Comparison of ENCODE assay signal across 21 cellular contexts in the genomic region with DNA sequence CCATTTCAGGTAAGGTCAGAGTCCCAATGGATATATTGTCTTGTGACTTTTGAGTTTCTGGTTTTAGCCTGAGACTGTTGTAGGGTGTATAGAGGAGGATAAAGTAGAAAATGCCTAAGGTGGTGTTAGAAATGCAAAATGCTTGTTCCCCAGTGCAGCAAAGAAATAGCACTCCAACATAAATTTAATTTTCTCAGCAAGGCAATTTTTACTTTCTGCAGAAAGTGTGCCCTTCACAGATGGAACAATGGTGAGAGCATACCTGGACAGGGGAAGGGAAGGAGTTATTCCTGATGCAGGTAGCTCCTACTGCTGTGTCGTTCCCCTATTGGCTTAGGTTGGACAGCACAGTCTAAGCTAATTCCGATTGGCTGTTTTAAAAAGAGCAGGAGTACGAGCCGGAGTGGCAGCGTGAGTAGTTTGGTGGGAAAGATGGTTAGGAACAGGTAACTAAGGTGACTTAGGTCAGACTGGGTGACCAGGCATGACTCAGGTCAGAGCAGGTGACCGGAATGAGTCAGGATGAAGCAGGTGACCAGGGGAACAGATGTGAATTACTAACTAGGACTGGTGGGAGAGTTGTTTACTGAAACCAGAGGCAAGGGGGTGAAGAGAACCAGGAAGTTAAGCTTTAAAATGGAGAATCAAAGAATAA. TPM values are rescaled to one million over a fixed set of nuclear protein-coding genes. Genes with fewer than 3 reads are reported as not detected.
A peak's percentile ranks its signal among the peaks of the same experiment; 100 is the strongest.
DNase-seq lines count a peak whose midpoint lies in the region; ATAC-seq, FAIRE-seq and TF ChIP-seq lines count a peak whose summit lies in the region.
"Had no signal": no experiment of that assay in that cellular context is flagged by ENCODE, and none has a peak within 500 bp of the region (broad histone marks: within the 10 kb centered on the region; RNA-seq: fewer than 3 reads in every experiment).

No MANE protein-coding gene starts in this region.

- BruUV-seq in mammary epithelial cell (replicated peaks; lab: Mats Ljungman, UMichigan), result no TSS peak

- TF ChIP-seq CTCF in mammary epithelial cell (conservative IDR thresholded peaks at IDR 0.05 in 1 of 2, IDR thresholded peaks at IDR 0.05 in 1 of 2; ENCODE audit: extremely low read depth in 1 of 2, insufficient read depth in 1 of 2, low read depth in 1 of 2, low read length in 2 of 2) (no peak), breast epithelium (IDR thresholded peaks at IDR 0.05) (no peak), foreskin keratinocyte (conservative IDR thresholded peaks at IDR 0.05) (no peak), esophagus squamous epithelium (IDR thresholded peaks at IDR 0.05) (no peak)

- H3K9me3 ChIP-seq in mammary epithelial cell (replicated peaks; ENCODE audit: insufficient read depth, low read length) (peaks cover 13% of the 10 kb centered on the region), breast epithelium (peaks cover 0 to 14% of the 10 kb centered on the region in 2 donors), esophagus squamous epithelium (peaks cover 0 to 19% (median 18%) of the 10 kb centered on the region in 3 donors)

- H3K36me3 Mint-ChIP-seq in stimulated activated naive B cell treated with anti-CD40 and anti-IgM and Interleukin-4, amounts not matched to agents 10 μg/mL and 1 μg/mL and 100 μg/mL, for 72 hours, result peaks cover 25 to 34% of the 10 kb centered on the region in 2 donors

- H3K79me2 ChIP-seq in mammary epithelial cell (ENCODE audit: insufficient read depth, low read length), result no peaks in the 10 kb centered on the region

- TF ChIP-seq POLR2A in breast epithelium (IDR thresholded peaks at IDR 0.05) (no peak), esophagus squamous epithelium (IDR thresholded peaks at IDR 0.05) (no peak)

- H2AFZ ChIP-seq in mammary epithelial cell (ENCODE audit: low read depth, low read length), result no peak overlapping the region

- H3K27ac Mint-ChIP-seq in stimulated activated naive B cell treated with anti-CD40 and anti-IgM and Interleukin-4, amounts not matched to agents 10 μg/mL and 1 μg/mL and 100 μg/mL, for 72 hours, result peak overlapping the region; percentile 47
- H3K27ac Mint-ChIP-seq: HFFc6 had no signal

- H3K4me3 Mint-ChIP-seq in stimulated activated naive B cell treated with anti-CD40 and anti-IgM and Interleukin-4, amounts not matched to agents 10 μg/mL and 1 μg/mL and 100 μg/mL, for 72 hours, result no peak overlapping the region
- H3K4me3 Mint-ChIP-seq: HFFc6 had no signal

- in situ Hi-C loops in mammary epithelial cell (cut with MboI; ENCODE audit: low sequenced_read_pairs in 2 of 2), result no loop called here

- peaks cover 18% of the 10 kb centered on the region in 2 donors for H3K9me3 Mint-ChIP-seq in stimulated activated naive B cell treated with anti-CD40 and anti-IgM and Interleukin-4, amounts not matched to agents 10 μg/mL and 1 μg/mL and 100 μg/mL, for 72 hours

- CTCF ChIA-PET in mammary epithelial cell (lab: Charles Lee; ENCODE audit: low non-redundant PET), result no interaction called here

- no peak overlapping the region for H3K9ac ChIP-seq in mammary epithelial cell (ENCODE audit: insufficient read depth, low read length)
- H3K9ac ChIP-seq: BLaER1, KMS-11 had no signal

- H3K4me1 ChIP-seq in mammary epithelial cell (ENCODE audit: insufficient read depth, low read length) (no peaks in the 10 kb centered on the region), breast epithelium (no peaks in the 10 kb centered on the region), foreskin keratinocyte (no peaks in the 10 kb centered on the region), esophagus squamous epithelium (no peaks in the 10 kb centered on the region)
- H3K4me1 ChIP-seq: BLaER1, SJCRH30 had no signal

- no peak overlapping the region for H3K4me2 ChIP-seq in mammary epithelial cell (ENCODE audit: insufficient read depth, low read depth, low read length)
- H3K4me2 ChIP-seq: BLaER1, KMS-11 had no signal

- H3K27me3 Mint-ChIP-seq in stimulated activated naive B cell treated with anti-CD40 and anti-IgM and Interleukin-4, amounts not matched to agents 10 μg/mL and 1 μg/mL and 100 μg/mL, for 72 hours, result no peaks in the 10 kb centered on the region

- DNase-seq in mammary epithelial cell (peak; percentile 18), breast epithelium (ENCODE audit: low spot score in 2 of 2) (no peak), foreskin keratinocyte (no peak), frontal cortex (ENCODE audit: low spot score in 2 of 2) (no peak), esophagus squamous epithelium (lab: John Stamatoyannopoulos, UW) (no peak)
- no peak for DNase-seq in stimulated activated naive B cell treated with anti-CD40 and anti-IgM and Interleukin-4, amounts not matched to agents 10 μg/mL and 1 μg/mL and 100 μg/mL, for 72 hours
- DNase-seq: 8988T, DMS153, HFFc6, NCI-H1092 treated with DMSO at 0.1 percent for 48 hours, NCI-H1694, NCI-H2107, NCI-H345, NCI-H526 treated with DMSO at 0.1 percent for 48 hours, SJCRH30 had no signal

- ATAC-seq in foreskin keratinocyte, result peak; percentile 54
- ATAC-seq in stimulated activated naive B cell treated with anti-CD40 and anti-IgM and Interleukin-4, amounts not matched to agents 10 μg/mL and 1 μg/mL and 100 μg/mL, for 72 hours (replicated peaks), result no peak

- H3K27ac ChIP-seq in mammary epithelial cell (ENCODE audit: insufficient read depth, low read depth, low read length) (no peak overlapping the region), breast epithelium (no peak overlapping the region), foreskin keratinocyte (no peak overlapping the region), esophagus squamous epithelium (no peak overlapping the region)
- H3K27ac ChIP-seq: BLaER1, HL-60, KMS-11, RWPE1, SJCRH30 had no signal

- no peak overlapping the region for H3K4me3 ChIP-seq in mammary epithelial cell (replicated peaks in 1 of 3; ENCODE audit: insufficient read depth in 1 of 3, low read depth in 2 of 3, low read length in 3 of 3)
- no peak overlapping the region for H3K4me3 ChIP-seq in breast epithelium
- H3K4me3 ChIP-seq in esophagus squamous epithelium, result no peak overlapping the region
- H3K4me3 ChIP-seq: BLaER1, SJCRH30 had no signal

- H3K27me3 ChIP-seq in mammary epithelial cell (ENCODE audit: insufficient read depth, low read length), result peaks cover 3% of the 10 kb centered on the region
- H3K27me3 ChIP-seq in breast epithelium, result no peaks in the 10 kb centered on the region
- H3K27me3 ChIP-seq in foreskin keratinocyte, result no peaks in the 10 kb centered on the region
- H3K27me3 ChIP-seq in esophagus squamous epithelium, result no peaks in the 10 kb centered on the region
- H3K27me3 ChIP-seq: BLaER1, SJCRH30 had no signal

- H3K4me1 Mint-ChIP-seq in stimulated activated naive B cell treated with anti-CD40 and anti-IgM and Interleukin-4, amounts not matched to agents 10 μg/mL and 1 μg/mL and 100 μg/mL, for 72 hours, result peaks cover 4 to 13% of the 10 kb centered on the region in 2 donors

- FAIRE-seq in frontal cortex (lab: Jason Lieb, UNC), result no peak
- FAIRE-seq: GM18507 had no signal

- H3K36me3 ChIP-seq in mammary epithelial cell (ENCODE audit: insufficient read depth, low read length) (no peaks in the 10 kb centered on the region), breast epithelium (no peaks in the 10 kb centered on the region), esophagus squamous epithelium (no peaks in the 10 kb centered on the region)
- H3K36me3 ChIP-seq: SJCRH30 had no signal

- dilution Hi-C loops in mammary epithelial cell (cut with HindIII; ENCODE audit: low sequenced_read_pairs), result no loop called here

- H4K20me1 ChIP-seq in mammary epithelial cell (ENCODE audit: insufficient read depth, low read length), result no peaks in the 10 kb centered on the region
- H4K20me1 ChIP-seq: BLaER1 had no signal

- 96% methylated on average over 6 of the region's 6 CpGs for WGBS in mammary epithelial cell (ENCODE audit: low coverage, missing lambda C conversion rate)
- WGBS in esophagus squamous epithelium, 2 donors, result 92% methylated on average over 6 of the region's 6 CpGs

- intact Hi-C loops in mammary epithelial cell (cut with micrococcal nuclease), result no loop called here
- intact Hi-C loops in breast epithelium (cut with DNase I; ENCODE audit: low total_unique reads), result no loop called here
- intact Hi-C loops in esophagus squamous epithelium (cut with DNase I), result no loop called here

RNA-seq across cellular contexts. Expression of a gene that starts 21.5 kb away (rescaled TPM):
- total RNA-seq in mammary epithelial cell (not detected), breast epithelium (not detected), foreskin keratinocyte (0.44 TPM in 1 of 2 replicates, not detected in the other), frontal cortex (2.0 TPM), esophagus squamous epithelium (not detected)
- polyA plus RNA-seq in mammary epithelial cell (not detected), foreskin keratinocyte (0.19 TPM in 1 of 2 replicates, not detected in the other)
- polyA minus RNA-seq in mammary epithelial cell, result not detected
- total RNA-seq: HFFc6, MCF 10A, SJCRH30 had no signal

RNA-seq across cellular contexts. Expression of a gene that starts 32.1 kb away (rescaled TPM):
- total RNA-seq in mammary epithelial cell (1 to 10 TPM; 8.8 to 9.2 TPM), breast epithelium (1 to 10 TPM; 4.0 to 7.9 (median 6.1) TPM), foreskin keratinocyte (11.0 and 11.3 TPM in 2 replicates), frontal cortex (42.8 TPM), esophagus squamous epithelium (1 to 10 TPM; 2.4 to 8.0 (median 4.3) TPM)
- polyA plus RNA-seq in mammary epithelial cell (3.3 TPM), foreskin keratinocyte (4.4 and 6.0 TPM in 2 replicates)
- 12.2 TPM for polyA minus RNA-seq in mammary epithelial cell

RNA-seq across cellular contexts. Expression of a gene that starts 34.2 kb away (rescaled TPM):
- 10 to 100 TPM; 15.3 to 18.4 TPM for total RNA-seq in mammary epithelial cell
- polyA plus RNA-seq in mammary epithelial cell, result 9.2 TPM
- 34.0 TPM for polyA minus RNA-seq in mammary epithelial cell
- total RNA-seq in breast epithelium, result 10 to 100 TPM in 2 of 3 donors, 1 to 10 TPM in 1; 9.2 to 28.6 (median 15.5) TPM
- 8.7 and 9.4 TPM in 2 replicates for total RNA-seq in foreskin keratinocyte
- 8.3 and 8.9 TPM in 2 replicates for polyA plus RNA-seq in foreskin keratinocyte
- 33.8 TPM for total RNA-seq in frontal cortex
- 10 to 100 TPM in 2 of 4 donors, 1 to 10 TPM in 2; 3.4 to 15.6 (median 10.4) TPM for total RNA-seq in esophagus squamous epithelium

RNA-seq across cellular contexts. Expression of a gene that starts 34.3 kb away (rescaled TPM):
- total RNA-seq in mammary epithelial cell (10 to 100 TPM; 14.0 to 21.1 TPM), breast epithelium (10 to 100 TPM; 28.5 to 47.5 (median 44.6) TPM), foreskin keratinocyte (30.3 and 31.1 TPM in 2 replicates), frontal cortex (60.3 TPM), esophagus squamous epithelium (10 to 100 TPM; 10.8 to 22.3 (median 16.9) TPM)
- polyA plus RNA-seq in mammary epithelial cell (22.0 TPM), foreskin keratinocyte (15.1 and 18.4 TPM in 2 replicates)
- 5.8 TPM for polyA minus RNA-seq in mammary epithelial cell
